12 cellular contexts compared by ENCODE assay signal in genomic region chr9:89428222-89428761, GRCh38.
DNase-seq lines count a peak whose midpoint lies in the region; ATAC-seq and TF ChIP-seq lines count a peak whose summit lies in the region.
"Had no signal": no experiment of that assay in that cellular context is flagged by ENCODE, and none has a peak within 500 bp of the region (broad histone marks: within the 10 kb centered on the region; RNA-seq: fewer than 3 reads in every experiment).

No MANE protein-coding gene starts in this region.

- ATAC-seq in DND-41 (ENCODE audit: insufficient read depth, low read depth) (no peak), upper lobe of left lung (ENCODE audit: low FRiP score in 2 of 2) (no peak)

- no peaks in the 10 kb centered on the region for H3K27me3 Mint-ChIP-seq in activated T-helper 2 cell treated with anti-CD3 and anti-CD28 coated beads, Interferon-gamma antibody, Interleukin-2, Interleukin-4, amounts not matched to agents 10 μg/mL and 5 μg/mL and 100 μg/mL, durations not matched to agents 14 hours and 24 hours and 36 hours (ENCODE audit: low read depth)

- H3K4me1 Mint-ChIP-seq in activated T-helper 2 cell treated with anti-CD3 and anti-CD28 coated beads, Interferon-gamma antibody, Interleukin-2, Interleukin-4, amounts not matched to agents 10 μg/mL and 5 μg/mL and 100 μg/mL, durations not matched to agents 14 hours and 24 hours and 36 hours (ENCODE audit: low read depth): peaks cover 84% of the 10 kb centered on the region

- peaks cover 87% of the 10 kb centered on the region for H3K4me1 ChIP-seq in BLaER1
- peaks cover 25% of the 10 kb centered on the region for H3K4me1 ChIP-seq in DND-41 (ENCODE audit: insufficient read depth, low read length)
- peaks cover 9 to 35% (median 17%) of the 10 kb centered on the region in 4 donors for H3K4me1 ChIP-seq in upper lobe of left lung

- H3K9ac ChIP-seq in BLaER1: no peak overlapping the region
- H3K9ac ChIP-seq in DND-41 (ENCODE audit: low read depth, low read length): no peak overlapping the region

- TF ChIP-seq CTCF in DND-41 (IDR thresholded peaks at IDR 0.05; ENCODE audit: borderline replicate concordance, extremely low read depth, low read length, poor library complexity, severe bottlenecking): no peak
- TF ChIP-seq CTCF in upper lobe of left lung (IDR thresholded peaks at IDR 0.05): no peak

- peak overlapping the region; percentile 90 for H3K27ac Mint-ChIP-seq in activated T-helper 2 cell treated with anti-CD3 and anti-CD28 coated beads, Interferon-gamma antibody, Interleukin-2, Interleukin-4, amounts not matched to agents 10 μg/mL and 5 μg/mL and 100 μg/mL, durations not matched to agents 14 hours and 24 hours and 36 hours

- intact Hi-C loops in activated T-helper 2 cell treated with anti-CD3 and anti-CD28 coated beads, Interferon-gamma antibody, Interleukin-2, Interleukin-4, amounts not matched to agents 10 μg/mL and 5 μg/mL and 100 μg/mL, durations not matched to agents 14 hours and 24 hours and 36 hours (cut with micrococcal nuclease): loop anchor here (10.0 kb wide), 2 partner anchors 277 to 557 kb away; no protein-coding TSS in a partner anchor

- peaks cover 100% of the 10 kb centered on the region for H3K79me2 ChIP-seq in DND-41 (ENCODE audit: insufficient read depth, low read length)

- peaks cover 100% of the 10 kb centered on the region for H4K20me1 ChIP-seq in BLaER1
- H4K20me1 ChIP-seq in DND-41 (ENCODE audit: insufficient read depth, low read length): peaks cover 97% of the 10 kb centered on the region

- no peak for DNase-seq in DND-41
- DNase-seq in activated T-helper 2 cell treated with anti-CD3 and anti-CD28 coated beads, Interferon-gamma antibody, Interleukin-2, Interleukin-4, amounts not matched to agents 10 μg/mL and 5 μg/mL and 100 μg/mL, durations not matched to agents 14 hours and 24 hours and 36 hours (ENCODE audit: low spot score): no peak
- no peak for DNase-seq in activated CD4-positive, CD25-positive, alpha-beta regulatory T cell (lab: John Stamatoyannopoulos, UW)
- no peak for DNase-seq in upper lobe of left lung
- no peak for DNase-seq in SHP77 treated with DMSO at 0.1 percent for 48 hours (lab: John Stamatoyannopoulos, UW)
- no peak for DNase-seq in OCI-M1 (lab: John Stamatoyannopoulos, UW)
- DNase-seq: GF-D8, NCI-H1092 treated with DMSO at 0.1 percent for 48 hours, Right ventricle myocardium superior had no signal

- H3K27ac ChIP-seq in BLaER1 (no peak overlapping the region), DND-41 (ENCODE audit: low read length) (peak overlapping the region; percentile 53), layer of hippocampus (ENCODE audit: low read depth, low read length) (peak overlapping the region; percentile 97), upper lobe of left lung (no peak overlapping the region)

- no peak for TF ChIP-seq POLR2A in upper lobe of left lung (IDR thresholded peaks at IDR 0.05)

- H2AFZ ChIP-seq in DND-41 (ENCODE audit: low read depth, low read length): no peak overlapping the region

- H3K36me3 ChIP-seq in BLaER1: peaks cover 42% of the 10 kb centered on the region; the same call in 1 of the 2 replicates
- H3K36me3 ChIP-seq in DND-41 (ENCODE audit: insufficient read depth, low read length): peaks cover 44% of the 10 kb centered on the region
- H3K36me3 ChIP-seq in upper lobe of left lung: no peaks in the 10 kb centered on the region

- whole genome bisulfite sequencing in upper lobe of left lung, 2 donors: 89 to 95% methylated on average over 6 to 13 of the region's 13 CpGs

- no peak overlapping the region for H3K4me3 ChIP-seq in BLaER1
- no peak overlapping the region for H3K4me3 ChIP-seq in DND-41 (ENCODE audit: low read depth in 1 of 2, low read length in 2 of 2)
- H3K4me3 ChIP-seq in upper lobe of left lung: no peak overlapping the region

- no peak overlapping the region for H3K4me3 Mint-ChIP-seq in activated T-helper 2 cell treated with anti-CD3 and anti-CD28 coated beads, Interferon-gamma antibody, Interleukin-2, Interleukin-4, amounts not matched to agents 10 μg/mL and 5 μg/mL and 100 μg/mL, durations not matched to agents 14 hours and 24 hours and 36 hours (ENCODE audit: low read depth)
- H3K4me3 Mint-ChIP-seq: nephron had no signal

- H3K4me2 ChIP-seq in BLaER1: peak overlapping the region; percentile 90
- no peak overlapping the region for H3K4me2 ChIP-seq in DND-41 (ENCODE audit: insufficient read depth, low read length)

- H3K9me3 Mint-ChIP-seq in activated T-helper 2 cell treated with anti-CD3 and anti-CD28 coated beads, Interferon-gamma antibody, Interleukin-2, Interleukin-4, amounts not matched to agents 10 μg/mL and 5 μg/mL and 100 μg/mL, durations not matched to agents 14 hours and 24 hours and 36 hours: peaks cover 5% of the 10 kb centered on the region
- H3K9me3 Mint-ChIP-seq: nephron had no signal

- peaks cover 73% of the 10 kb centered on the region for H3K36me3 Mint-ChIP-seq in activated T-helper 2 cell treated with anti-CD3 and anti-CD28 coated beads, Interferon-gamma antibody, Interleukin-2, Interleukin-4, amounts not matched to agents 10 μg/mL and 5 μg/mL and 100 μg/mL, durations not matched to agents 14 hours and 24 hours and 36 hours (ENCODE audit: low read depth)

- TF ChIP-seq EP300 in upper lobe of left lung (IDR thresholded peaks at IDR 0.05): no peak

- H3K27me3 ChIP-seq in BLaER1 (no peaks in the 10 kb centered on the region), DND-41 (ENCODE audit: insufficient read depth, low read length, poor library complexity) (no peaks in the 10 kb centered on the region), layer of hippocampus (ENCODE audit: control insufficient read depth, insufficient read depth, low read length) (no peaks in the 10 kb centered on the region), upper lobe of left lung (no peaks in the 10 kb centered on the region)

- H3K9me3 ChIP-seq in BLaER1: no peaks in the 10 kb centered on the region
- H3K9me3 ChIP-seq in DND-41 (ENCODE audit: insufficient read depth, low read length, severe bottlenecking): no peaks in the 10 kb centered on the region
- H3K9me3 ChIP-seq in upper lobe of left lung: no peaks in the 10 kb centered on the region

Comparison
In these comparisons a context has a peak if more than half of its experiments do, and no peak if none do; other contexts are left out.
1. H3K27ac ChIP-seq: peak in DND-41 (single experiment) and layer of hippocampus (single experiment); none in BLaER1 (single experiment) and upper lobe of left lung (0 of 4).